ENCODE assay signal across 10 cellular contexts in genomic region chr16:32253507-32253906, GRCh38. TPM values are rescaled to one million over a fixed set of nuclear protein-coding genes. Genes with fewer than 3 reads are reported as not detected.
A peak's percentile ranks its signal among the peaks of the same experiment; 100 is the strongest.
DNase-seq lines count a peak whose midpoint lies in the region; ATAC-seq and TF ChIP-seq lines count a peak whose summit lies in the region.
"Not testable (repeated sequence)": the region's sequence is repeated elsewhere in the genome, so short reads cannot be mapped to it uniquely, and the experiment has no call there.
"Had no signal": no experiment of that assay in that cellular context is flagged by ENCODE, and none has a peak within 500 bp of the region (broad histone marks: within the 10 kb centered on the region; RNA-seq: fewer than 3 reads in every experiment).

No MANE protein-coding gene starts in this region.

- intact Hi-C loops in CD4-positive, alpha-beta T cell (cut with DNase I, micrococcal nuclease); activated CD8-positive, alpha-beta T cell treated with anti-CD3 and anti-CD28 coated beads for 36 hours (cut with micrococcal nuclease); head of caudate nucleus (cut with DNase I): not testable (repeated sequence)

- H3K27ac ChIP-seq in CD4-positive, alpha-beta T cell (ENCODE audit: low read depth, low read length), result not testable (repeated sequence)

- ATAC-seq in CD4-positive, alpha-beta T cell (ENCODE audit: poor library complexity); activated CD8-positive, alpha-beta T cell treated with anti-CD3 and anti-CD28 coated beads for 36 hours; memory B cell (ENCODE audit: low read depth): not testable (repeated sequence)

- H3K4me1 Mint-ChIP-seq in CD4-positive, alpha-beta T cell (ENCODE audit: low read depth); activated CD8-positive, alpha-beta T cell treated with anti-CD3 and anti-CD28 coated beads for 36 hours (ENCODE audit: low read depth); memory B cell: not testable (repeated sequence)

- POLR2A ChIA-PET in CD4-positive, alpha-beta T cell (lab: Charles Lee); activated CD8-positive, alpha-beta T cell treated with anti-CD3 and anti-CD28 coated beads for 36 hours (lab: Charles Lee): not testable (repeated sequence)

- DNase-seq in CD4-positive, alpha-beta T cell, result peak in 7 of 10 experiments; percentile 0 to 52 (median 12)
- DNase-seq in T-helper 9 cell (peak; percentile 17), head of caudate nucleus (peak in 28 of 42 donors; percentile 1 to 50 (median 17)), memory B cell (ENCODE audit: low spot score in 2 of 2) (peak in 1 of 2 donors; percentile 1)
- peak; percentile 13 for DNase-seq in activated CD8-positive, alpha-beta T cell treated with anti-CD3 and anti-CD28 coated beads for 36 hours
- peak; percentile 83 for DNase-seq in activated effector memory CD4-positive, alpha-beta T cell treated with anti-CD3 and anti-CD28 coated beads, Interleukin-2, amount 50 U/mL, for 16 hours
- peak; percentile 18 to 44 for DNase-seq in stimulated activated CD4-positive, alpha-beta T cell treated with anti-CD3 and anti-CD28 coated beads, Interleukin-2, amount 100 ng/mL, for 24 hours
- peak; percentile 50 for DNase-seq in stimulated activated CD8-positive, alpha-beta memory T cell treated with anti-CD3 and anti-CD28 coated beads, Interleukin-4, amount 100 ng/mL, for 48 hours

- H3K27me3 Mint-ChIP-seq in CD4-positive, alpha-beta T cell; activated CD8-positive, alpha-beta T cell treated with anti-CD3 and anti-CD28 coated beads for 36 hours; memory B cell: not testable (repeated sequence)

- not testable (repeated sequence) for H3K9me3 Mint-ChIP-seq in CD4-positive, alpha-beta T cell; activated CD8-positive, alpha-beta T cell treated with anti-CD3 and anti-CD28 coated beads for 36 hours; memory B cell

- not testable (repeated sequence) for TF ChIP-seq CTCF in CD4-positive, alpha-beta T cell (IDR thresholded peaks at IDR 0.05); activated CD8-positive, alpha-beta T cell treated with anti-CD3 and anti-CD28 coated beads for 36 hours (IDR thresholded peaks at IDR 0.05)

- not testable (repeated sequence) for H3K27me3 ChIP-seq in CD4-positive, alpha-beta T cell (ENCODE audit: control insufficient read depth, insufficient read depth, low read length)

- H3K4me3 Mint-ChIP-seq in CD4-positive, alpha-beta T cell; activated CD8-positive, alpha-beta T cell treated with anti-CD3 and anti-CD28 coated beads for 36 hours: not testable (repeated sequence)
- H3K4me3 Mint-ChIP-seq in memory B cell, result peak overlapping the region; percentile 32

- CTCF ChIA-PET in CD4-positive, alpha-beta T cell (lab: Charles Lee); activated CD8-positive, alpha-beta T cell treated with anti-CD3 and anti-CD28 coated beads for 36 hours (lab: Charles Lee): not testable (repeated sequence)

- H3K27ac Mint-ChIP-seq in CD4-positive, alpha-beta T cell; activated CD8-positive, alpha-beta T cell treated with anti-CD3 and anti-CD28 coated beads for 36 hours; memory B cell: not testable (repeated sequence)

- not testable (repeated sequence) for H3K9me3 ChIP-seq in CD4-positive, alpha-beta T cell (ENCODE audit: control insufficient read depth, low read length)

- not testable (repeated sequence) for H3K36me3 Mint-ChIP-seq in CD4-positive, alpha-beta T cell (ENCODE audit: low read depth); activated CD8-positive, alpha-beta T cell treated with anti-CD3 and anti-CD28 coated beads for 36 hours (ENCODE audit: low read depth); memory B cell

RNA-seq across cellular contexts. Expression of gene TP53TG3D, which starts 0.4 kb away (rescaled TPM):
- under 1 TPM in 1 of 2 experiments, not detected in 1; 0.98 TPM for total RNA-seq in CD4-positive, alpha-beta T cell
- total RNA-seq in activated CD8-positive, alpha-beta T cell treated with anti-CD3 and anti-CD28 coated beads for 36 hours, result under 1 TPM in 1 of 2 experiments, not detected in 1; 0.36 TPM
- total RNA-seq: H7, NCI-H460 had no signal
